10 cellular contexts compared by ENCODE assay signal in the genomic region with DNA sequence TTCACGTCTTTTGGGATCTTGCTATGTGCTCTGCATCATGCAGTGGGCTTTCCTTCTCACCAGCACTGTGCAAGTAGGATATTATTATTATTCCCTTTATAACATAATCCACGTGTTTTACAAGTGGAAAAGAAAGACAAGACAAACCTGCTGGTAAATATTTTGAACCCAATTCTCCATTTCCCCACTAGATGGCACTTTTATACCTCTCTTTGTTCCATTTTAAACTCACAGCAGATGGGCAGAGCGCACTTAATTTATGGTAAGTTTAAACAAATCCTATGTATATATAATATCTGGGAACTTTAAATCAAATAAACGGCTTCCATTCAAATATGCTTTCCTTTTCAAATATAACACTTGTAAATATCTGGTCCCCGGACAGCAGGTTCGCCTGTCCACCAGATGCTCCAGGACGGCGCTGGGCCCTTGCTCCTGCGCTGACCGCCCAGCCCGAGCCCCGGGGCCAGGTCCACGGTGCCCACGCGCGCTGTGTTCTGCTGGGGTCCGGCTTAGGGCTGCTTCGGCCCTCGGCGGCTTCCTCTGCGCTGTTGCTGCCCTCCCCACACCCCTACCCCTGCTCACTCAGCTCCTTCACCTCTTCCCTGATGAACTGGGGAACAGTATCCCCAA. TPM values are rescaled to one million over a fixed set of nuclear protein-coding genes. Genes with fewer than 3 reads are reported as not detected.
DNase-seq lines count a peak whose midpoint lies in the region; ATAC-seq, FAIRE-seq and TF ChIP-seq lines count a peak whose summit lies in the region.
"Had no signal": no experiment of that assay in that cellular context is flagged by ENCODE, and none has a peak within 500 bp of the region (broad histone marks: within the 10 kb centered on the region; RNA-seq: fewer than 3 reads in every experiment).

No MANE protein-coding gene starts in this region.

- H3K27ac Mint-ChIP-seq in MCF 10A (ENCODE audit: low read depth, unreplicated experiment): no peak overlapping the region
- H3K27ac Mint-ChIP-seq: IgD-negative memory B cell, memory B cell had no signal

- BruUV-seq in MCF 10A (replicated peaks; lab: Mats Ljungman, UMichigan): no TSS peak

- H3K9me3 ChIP-seq in BE2C (no peaks in the 10 kb centered on the region), left lung (no peaks in the 10 kb centered on the region)

- H3K27me3 ChIP-seq in BE2C (no peaks in the 10 kb centered on the region), left lung (peaks cover 14 to 29% of the 10 kb centered on the region in 2 donors)

- peak; percentile 63 for TF ChIP-seq CTCF in BE2C (IDR thresholded peaks at IDR 0.05; ENCODE audit: low read depth, low read length)
- TF ChIP-seq CTCF in MCF 10A (IDR thresholded peaks at IDR 0.05; ENCODE audit: unreplicated experiment): peak; percentile 68
- TF ChIP-seq CTCF in left lung (IDR thresholded peaks at IDR 0.05): peak; percentile 45 to 65

- no peak overlapping the region for H3K4me3 Mint-ChIP-seq in MCF 10A (ENCODE audit: unreplicated experiment)
- H3K4me3 Mint-ChIP-seq: memory B cell had no signal

- H3K27me3 Mint-ChIP-seq in MCF 10A (ENCODE audit: insufficient read depth, unreplicated experiment): no peaks in the 10 kb centered on the region

- FAIRE-seq in GM18507 (lab: Jason Lieb, UNC): no peak

- H3K36me3 ChIP-seq in BE2C: no peaks in the 10 kb centered on the region
- no peaks in the 10 kb centered on the region for H3K36me3 ChIP-seq in left lung

- intact Hi-C loops in MCF 10A (cut with micrococcal nuclease) (loop anchor here (1.0 to 5.0 kb wide), 3 partner anchors 176 to 425 kb away; a partner anchor contains a TSS), left lung (cut with DNase I) (loop anchor here (5.0 to 10.0 kb wide), 2 partner anchors 278 to 290 kb away; no protein-coding TSS in a partner anchor)

- CTCF ChIA-PET in MCF 10A (lab: Yijun Ruan, JAX): interaction anchor here (0.6 to 9.6 kb wide), 15 partner anchors 9 to 327 kb away, joined by 3 to 204 read pairs (median 5); no protein-coding TSS in a partner anchor

- H3K4me1 Mint-ChIP-seq in MCF 10A (ENCODE audit: insufficient read depth, unreplicated experiment): no peaks in the 10 kb centered on the region

- H3K9me3 Mint-ChIP-seq in MCF 10A (ENCODE audit: unreplicated experiment): no peaks in the 10 kb centered on the region

- POLR2A ChIA-PET in MCF 10A (lab: Yijun Ruan, JAX): no interaction called here

- H3K4me3 ChIP-seq in BE2C (ENCODE audit: low read depth, low read length) (no peak overlapping the region), left lung (no peak overlapping the region)

- no peak for DNase-seq in BE2C
- peak; percentile 20 for DNase-seq in GM18507 (ENCODE audit: extremely low spot score, insufficient read length, low read depth)
- peak; percentile 27 for DNase-seq in NCI-H2107 (lab: John Stamatoyannopoulos, UW)
- DNase-seq in MCF 10A (ENCODE audit: unreplicated experiment): peak; percentile 62
- no peak for DNase-seq in left lung
- DNase-seq in activated T-cell treated with anti-CD3 and anti-CD28 coated beads, Interleukin-2, amount 50 U/mL, for 1 hour: no peak

- ATAC-seq in left lung (peak; percentile 73), GM19395 (IDR thresholded peaks at IDR 0.05; ENCODE audit: unreplicated experiment) (no peak), GM21381 (IDR thresholded peaks at IDR 0.05; ENCODE audit: unreplicated experiment) (no peak)

- no peaks in the 10 kb centered on the region for H3K36me3 Mint-ChIP-seq in MCF 10A (ENCODE audit: insufficient read depth, unreplicated experiment)
- H3K36me3 Mint-ChIP-seq: IgD-negative memory B cell, memory B cell had no signal

- no peak overlapping the region for H3K27ac ChIP-seq in left lung

- no peaks in the 10 kb centered on the region for H3K4me1 ChIP-seq in BE2C
- H3K4me1 ChIP-seq in left lung: no peaks in the 10 kb centered on the region

RNA-seq across cellular contexts. Expression of a gene that starts 31.1 kb away (rescaled TPM):
- polyA plus RNA-seq in BE2C (2012; ENCODE audit: insufficient read depth, insufficient read length, low read depth): not detected
- total RNA-seq in MCF 10A (2022) (not detected in 2 replicates), left lung (1 to 10 TPM; 4.6 to 5.4 TPM)
- polyA plus RNA-seq: IgD-negative memory B cell had no signal

Comparison
In these comparisons a context has a peak if more than half of its experiments do, and no peak if none do; other contexts are left out.
1. DNase-seq: peak in GM18507 (single experiment), NCI-H2107 (single experiment) and MCF 10A (single experiment); none in BE2C (single experiment), left lung (0 of 2) and activated T-cell treated with anti-CD3 and anti-CD28 coated beads, Interleukin-2, amount 50 U/mL, for 1 hour (single experiment).
2. Peak in every context shown above with its lines, with median percentiles within 50 percentile points of each other: CTCF ChIP-seq.